21 cellular contexts compared by ENCODE assay signal in the genomic region with DNA sequence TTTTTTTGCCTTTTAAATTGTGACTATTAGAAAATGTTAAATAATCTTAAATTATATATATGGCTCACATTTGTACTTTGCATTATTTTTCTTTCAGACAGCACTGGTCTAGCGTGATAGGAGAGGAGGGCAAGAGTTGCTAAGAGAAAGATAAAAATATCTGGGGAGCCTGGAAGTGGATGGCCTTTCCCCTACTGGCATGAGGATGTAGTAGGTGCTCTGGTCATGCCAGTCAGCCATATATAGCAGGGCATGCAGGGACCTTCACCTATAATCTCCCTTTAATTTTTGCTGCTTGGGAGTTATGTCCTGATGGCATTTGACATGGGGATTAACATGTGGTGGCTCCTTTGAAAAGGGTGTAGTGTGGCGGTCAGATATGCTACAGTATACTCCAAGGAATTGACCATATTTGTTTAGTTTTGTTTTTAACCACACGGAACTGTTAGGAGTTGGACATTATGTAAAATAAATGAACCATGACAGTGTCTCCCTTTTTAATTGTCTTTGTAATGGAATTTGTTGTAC.
A peak's percentile ranks its signal among the peaks of the same experiment; 100 is the strongest.
DNase-seq lines count a peak whose midpoint lies in the region; ATAC-seq and TF ChIP-seq lines count a peak whose summit lies in the region.
"Had no signal": no experiment of that assay in that cellular context is flagged by ENCODE, and none has a peak within 500 bp of the region (broad histone marks: within the 10 kb centered on the region; RNA-seq: fewer than 3 reads in every experiment).

No MANE protein-coding gene starts in this region.

- H3K36me3 ChIP-seq in right atrium auricular region (no peaks in the 10 kb centered on the region), SJCRH30 (no peaks in the 10 kb centered on the region)

- no peak overlapping the region for H3K4me3 ChIP-seq in right atrium auricular region
- no peak overlapping the region for H3K4me3 ChIP-seq in SJCRH30
- H3K4me3 ChIP-seq: SK-N-MC had no signal

- H3K4me1 ChIP-seq in right atrium auricular region = peaks cover 0 to 14% of the 10 kb centered on the region in 2 donors
- peaks cover 26% of the 10 kb centered on the region for H3K4me1 ChIP-seq in SJCRH30

- intact Hi-C loops in Right ventricle myocardium superior (cut with DNase I) (no loop called here), left ventricle myocardium superior (cut with micrococcal nuclease) (no loop called here)

- no peak for TF ChIP-seq CTCF in right atrium auricular region (IDR thresholded peaks at IDR 0.05)

- H3K27me3 ChIP-seq in right atrium auricular region = no peaks in the 10 kb centered on the region
- no peaks in the 10 kb centered on the region for H3K27me3 ChIP-seq in SJCRH30

- ATAC-seq in Right ventricle myocardium superior (ENCODE audit: poor library complexity) = peak; percentile 41
- ATAC-seq in left ventricle myocardium superior = peak; percentile 63
- ATAC-seq in HG02840 (IDR thresholded peaks at IDR 0.05; ENCODE audit: low FRiP score, unreplicated experiment) = no peak

- no peak for DNase-seq in Right ventricle myocardium superior
- DNase-seq in right atrium auricular region (ENCODE audit: low spot score) = no peak
- peak; percentile 78 to 89 for DNase-seq in SJCRH30
- DNase-seq in left ventricle myocardium superior = no peak
- DNase-seq in activated CD4-positive, alpha-beta T cell treated with anti-CD3 and anti-CD28 coated beads for 1 hour = no peak
- DNase-seq in NCI-H345 treated with DMSO at 0.1 percent for 48 hours (lab: John Stamatoyannopoulos, UW; ENCODE audit: unreplicated experiment) = no peak
- DNase-seq: 8988T; C1 segment of cervical spinal cord; CD4-positive, alpha-beta memory T cell; COR-L47; HCEC 1CT; NCI-H1092; NCI-H1436; NCI-H187; NCI-H2081 treated with DMSO at 0.1 percent for 48 hours; NCI-H2171; NCI-H446; RPMI8226; SHP77 treated with DMSO at 0.1 percent for 48 hours had no signal

- H3K27ac ChIP-seq in right atrium auricular region (no peak overlapping the region), SJCRH30 (peak overlapping the region; percentile 69)
- H3K27ac ChIP-seq: SK-N-MC had no signal

- H3K9me3 ChIP-seq in right atrium auricular region (no peaks in the 10 kb centered on the region), SJCRH30 (replicated peaks) (no peaks in the 10 kb centered on the region)

Comparison
In these comparisons a context has a peak if more than half of its experiments do, and no peak if none do; other contexts are left out.
1. DNase-seq: peak in SJCRH30 (2 of 2); none in Right ventricle myocardium superior (single experiment), right atrium auricular region (single experiment), left ventricle myocardium superior (single experiment), activated CD4-positive, alpha-beta T cell treated with anti-CD3 and anti-CD28 coated beads for 1 hour (single experiment) and NCI-H345 treated with DMSO at 0.1 percent for 48 hours (single experiment).